In the genomic region with DNA sequence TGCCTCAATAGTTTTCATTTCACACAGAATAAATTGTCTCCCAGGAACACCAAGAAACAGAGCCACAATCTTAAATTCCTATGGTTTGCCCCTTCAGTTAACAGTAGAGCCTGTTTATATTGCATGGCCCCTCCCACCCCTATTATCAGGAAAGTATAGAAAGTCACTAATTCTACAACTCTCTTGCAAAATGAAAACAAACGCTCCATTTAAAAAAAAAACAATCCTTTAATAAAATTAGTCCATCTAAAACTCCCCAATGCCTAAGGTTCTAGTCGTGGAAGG, we compare ENCODE assay signal across 10 cellular contexts. TPM values are rescaled to one million over a fixed set of nuclear protein-coding genes. Genes with fewer than 3 reads are reported as not detected.
A peak's percentile ranks its signal among the peaks of the same experiment; 100 is the strongest.
DNase-seq lines count a peak whose midpoint lies in the region; ATAC-seq, FAIRE-seq and TF ChIP-seq lines count a peak whose summit lies in the region.
"Had no signal": no experiment of that assay in that cellular context is flagged by ENCODE, and none has a peak within 500 bp of the region (broad histone marks: within the 10 kb centered on the region; RNA-seq: fewer than 3 reads in every experiment).

No MANE protein-coding gene starts in this region.

- intact Hi-C loops in IMR-90 (cut with micrococcal nuclease) = loop anchor here (2.0 kb wide), 1 partner anchor 229 kb away; no protein-coding TSS in a partner anchor

- no peak for DNase-seq in A549 (ENCODE audit: low read depth in 1 of 2, low spot score in 1 of 2)
- no peak for DNase-seq in IMR-90
- no peak for DNase-seq in caudate nucleus (lab: John Stamatoyannopoulos, UW)
- DNase-seq in omental fat pad (ENCODE audit: low spot score) = no peak
- DNase-seq in NCI-H345 (lab: John Stamatoyannopoulos, UW) = no peak
- no peak for DNase-seq in C1 segment of cervical spinal cord (lab: John Stamatoyannopoulos, UW)
- DNase-seq: effector CD4-positive, alpha-beta T cell; NCI-H1092 had no signal

- no peak overlapping the region for H2BK15ac ChIP-seq in IMR-90 (ENCODE audit: low read depth, low read length)

- peaks cover 10% of the 10 kb centered on the region; the same call in 1 of the 2 replicates for H3K9me1 ChIP-seq in IMR-90 (ENCODE audit: insufficient read depth, low read length)

- CTCF ChIA-PET in A549 (lab: Yijun Ruan, JAX) (interaction anchor here (0.7 to 1.9 kb wide), 5 partner anchors 9 to 267 kb away, joined by 4 to 21 read pairs (median 4); partner anchors contain the start of genes C2CD2L and HMBS), IMR-90 (lab: Yijun Ruan, JAX) (no interaction called here)

- H4K91ac ChIP-seq in IMR-90 (ENCODE audit: insufficient read depth, low read depth, low read length) = no peak overlapping the region

- no peak overlapping the region for H2BK20ac ChIP-seq in IMR-90 (ENCODE audit: low read depth, low read length)

- H3K23ac ChIP-seq in IMR-90 (ENCODE audit: low read depth, low read length) = peak overlapping the region; percentile 88

- TF ChIP-seq POLR2A in A549 (IDR thresholded peaks at IDR 0.05; ENCODE audit: low read length) (no peak), IMR-90 (IDR thresholded peaks at IDR 0.05; ENCODE audit: low read depth, low read length) (no peak)

- peaks cover 28% of the 10 kb centered on the region for H3K4me1 ChIP-seq in A549
- peaks cover 14% of the 10 kb centered on the region for H3K4me1 ChIP-seq in IMR-90 (ENCODE audit: control insufficient read depth, insufficient read depth, low read length)
- H3K4me1 ChIP-seq in muscle layer of colon (ENCODE audit: insufficient read depth, low read length) = peaks cover 22% of the 10 kb centered on the region

- no peak for FAIRE-seq in A549 (lab: Jason Lieb, UNC)

- H4K8ac ChIP-seq in IMR-90 (ENCODE audit: low read depth in 2 of 2, low read length in 2 of 2) = no peak overlapping the region; a peak in 1 of 4 replicates

- TF ChIP-seq CTCF in A549 (IDR thresholded peaks at IDR 0.05) (no peak), IMR-90 (conservative IDR thresholded peaks at IDR 0.05; ENCODE audit: low read depth, low read length) (no peak), omental fat pad (IDR thresholded peaks at IDR 0.05) (no peak)

- H3K36me3 ChIP-seq in IMR-90 (ENCODE audit: control insufficient read depth, insufficient read depth, low read length) (peaks cover 30% of the 10 kb centered on the region), muscle layer of colon (ENCODE audit: insufficient read depth, low read length) (peaks cover 48% of the 10 kb centered on the region)

- no peak for ATAC-seq in A549
- no peak for ATAC-seq in IMR-90 (ENCODE audit: low read depth)
- no peak for ATAC-seq in omental fat pad (ENCODE audit: low FRiP score)
- ATAC-seq in HG03108 (IDR thresholded peaks at IDR 0.05; ENCODE audit: unreplicated experiment) = no peak

- no peak for TF ChIP-seq RAD21 in A549 (conservative IDR thresholded peaks at IDR 0.05 in 1 of 2, IDR thresholded peaks at IDR 0.05 in 1 of 2)
- no peak for TF ChIP-seq RAD21 in IMR-90 (IDR thresholded peaks at IDR 0.05; ENCODE audit: low read length)

- POLR2A ChIA-PET in A549 (lab: Yijun Ruan, JAX) (interaction anchor here (0.7 to 2.2 kb wide), 3 partner anchors 9 to 28 kb away, joined by 4 to 31 read pairs (median 5); partner anchors contain the start of genes HINFP and HMBS), IMR-90 (lab: Charles Lee; ENCODE audit: unreplicated experiment) (interaction anchor here (0.6 to 0.7 kb wide), 3 partner anchors 8 to 1225 kb away, joined by 3 to 10 read pairs (median 4); no protein-coding TSS in a partner anchor)

- no peak overlapping the region for H3K18ac ChIP-seq in IMR-90 (ENCODE audit: low read depth, low read length)

- H2AK5ac ChIP-seq in IMR-90 (ENCODE audit: low read depth, low read length) = no peak overlapping the region

- dilution Hi-C loops in IMR-90 (cut with HindIII; ENCODE audit: low sequenced_read_pairs, unreplicated experiment) = no loop called here

- TF ChIP-seq EP300 in A549 (IDR thresholded peaks at IDR 0.05) = no peak

- peak overlapping the region; percentile 72 for H3K14ac ChIP-seq in IMR-90 (replicated peaks; ENCODE audit: low read depth, low read length)

- H2BK120ac ChIP-seq in IMR-90 (ENCODE audit: low read depth, low read length) = no peak overlapping the region

- peaks cover 3 to 45% of the 10 kb centered on the region in 2 experiments; a peak in 3 of 4 replicates for H3K79me1 ChIP-seq in IMR-90 (ENCODE audit: low read depth in 1 of 2, low read length in 2 of 2)

- H3K4ac ChIP-seq in IMR-90 (ENCODE audit: low read depth, low read length) = peak overlapping the region; percentile 66

- H3K9me3 ChIP-seq in A549 = no peaks in the 10 kb centered on the region
- H3K9me3 ChIP-seq in IMR-90 (ENCODE audit: control insufficient read depth, insufficient read depth, low read length) = no peaks in the 10 kb centered on the region
- H3K9me3 ChIP-seq in muscle layer of colon (ENCODE audit: low read length) = no peaks in the 10 kb centered on the region

- peak overlapping the region; percentile 93 for H2AK9ac ChIP-seq in IMR-90 (replicated peaks; ENCODE audit: low read depth, low read length, poor library complexity)

- H3K9ac ChIP-seq in IMR-90 (ENCODE audit: low read depth, low read length) = peak overlapping the region; percentile 89
- H3K9ac ChIP-seq in muscle layer of colon (ENCODE audit: low read length) = peak overlapping the region; percentile 60

- H3K27me3 ChIP-seq in IMR-90 (ENCODE audit: control insufficient read depth, insufficient read depth, low read length) (no peaks in the 10 kb centered on the region), muscle layer of colon (ENCODE audit: control insufficient read depth in 1 of 2, insufficient read depth in 2 of 2, low read length in 2 of 2) (no peaks in the 10 kb centered on the region)

- BruUV-seq in IMR-90 (replicated peaks; lab: Mats Ljungman, UMichigan) = no TSS peak

- peaks cover 25% of the 10 kb centered on the region for H4K20me1 ChIP-seq in IMR-90 (ENCODE audit: insufficient read depth, low read length)

- H3K4me3 ChIP-seq in A549 = peak overlapping the region; percentile 68
- H3K4me3 ChIP-seq in IMR-90 (ENCODE audit: insufficient read depth, low read depth, low read length) = peak overlapping the region; percentile 57
- peak overlapping the region; percentile 57 to 79 for H3K4me3 ChIP-seq in muscle layer of colon (ENCODE audit: low read depth in 1 of 2, low read length in 2 of 2)

- WGBS in A549 (ENCODE audit: missing lambda C conversion rate) = 3% methylated on average over 2 of the region's 2 CpGs
- WGBS in IMR-90 (ENCODE audit: extremely low coverage in 2 of 2, insufficient read length in 1 of 2), 2 experiments = no CpG with 5 or more reads among the region's 2 CpGs

- peak overlapping the region; percentile 56 for H2BK5ac ChIP-seq in IMR-90 (ENCODE audit: low read depth, low read length, poor library complexity, severe bottlenecking)

- H2AFZ ChIP-seq in IMR-90 (replicated peaks; ENCODE audit: low read length, poor library complexity) = peak overlapping the region; percentile 80

- H4K5ac ChIP-seq in IMR-90 (ENCODE audit: low read depth, low read length) = no peak overlapping the region

- H3K27ac ChIP-seq in A549 = peak overlapping the region; percentile 89 to 100
- H3K27ac ChIP-seq in IMR-90 (ENCODE audit: insufficient read depth, low read length) = peak overlapping the region; percentile 44
- H3K27ac ChIP-seq in caudate nucleus (ENCODE audit: low read depth, low read length) = peak overlapping the region; percentile 89
- H3K27ac ChIP-seq in muscle layer of colon (ENCODE audit: low read depth, low read length) = peak overlapping the region; percentile 89

- in situ Hi-C loops in IMR-90 (cut with MboI; ENCODE audit: low sequenced_read_pairs) = no loop called here

- peak overlapping the region; percentile 54; the same call in 1 of the 2 replicates for H3K56ac ChIP-seq in IMR-90 (ENCODE audit: extremely low read depth, insufficient read depth, low read length)

- H3K4me2 ChIP-seq in A549 = peak overlapping the region; percentile 89
- peak overlapping the region; percentile 94 for H3K4me2 ChIP-seq in IMR-90 (ENCODE audit: low read depth, low read length)

RNA-seq across cellular contexts. Expression of gene DPAGT1, which starts 8.0 kb away (rescaled TPM):
- polyA plus RNA-seq in A549 (2011; rRNA removed) = 81.4 and 86.9 TPM in 2 replicates
- 47.6 and 51.1 TPM in 2 replicates for polyA plus RNA-seq in A549 (2012; cell fraction: cytosol; rRNA removed)
- polyA plus RNA-seq in A549 (2012; cell fraction: nucleus; rRNA removed) = 128 and 131 TPM in 2 replicates
- polyA plus RNA-seq in A549 (2017; fragmentation: RNase III; extraction: RNeasy Plus Mini Kit Qiagen cat#74134 plus additional on column Dnase treatment) = 42.1 to 47.6 TPM (median 43.7 TPM) in 3 replicates
- 102 and 104 TPM in 2 replicates for polyA minus RNA-seq in A549 (2011; rRNA and poly(A)+ RNA removed)
- 13.6 and 15.2 TPM in 2 replicates for total RNA-seq in IMR-90 (2012; rRNA removed)
- 51.2 and 53.4 TPM in 2 replicates for polyA plus RNA-seq in IMR-90 (2012; rRNA removed)
- 20.2 and 25.9 TPM in 2 replicates for polyA plus RNA-seq in IMR-90 (2012; cell fraction: cytosol; rRNA removed)
- polyA plus RNA-seq in IMR-90 (2012; cell fraction: nucleus; rRNA removed; ENCODE audit: low replicate concordance) = 105 and 155 TPM in 2 replicates
- total RNA-seq in omental fat pad = 10 to 100 TPM; 23.0 to 34.0 (median 28.5) TPM

RNA-seq across cellular contexts. Expression of gene HMBS, which starts 8.9 kb away (rescaled TPM):
- polyA plus RNA-seq in A549 (2011; rRNA removed) (62.2 and 77.6 TPM in 2 replicates), A549 (2017; fragmentation: RNase III; extraction: RNeasy Plus Mini Kit Qiagen cat#74134 plus additional on column Dnase treatment) (48.8 to 51.7 TPM (median 49.1 TPM) in 3 replicates), IMR-90 (2012; rRNA removed) (55.3 and 59.5 TPM in 2 replicates)
- polyA plus RNA-seq in A549 (2012; cell fraction: cytosol; rRNA removed) = 71.6 and 74.7 TPM in 2 replicates
- 83.1 and 86.5 TPM in 2 replicates for polyA plus RNA-seq in A549 (2012; cell fraction: nucleus; rRNA removed)
- polyA minus RNA-seq in A549 (2011; rRNA and poly(A)+ RNA removed) = 56.8 and 74.4 TPM in 2 replicates
- total RNA-seq in IMR-90 (2012; rRNA removed) (13.9 and 17.9 TPM in 2 replicates), omental fat pad (10 to 100 TPM in 1 of 4 donors, 1 to 10 TPM in 3; 7.2 to 11.7 (median 8.5) TPM)
- 48.3 and 54.5 TPM in 2 replicates for polyA plus RNA-seq in IMR-90 (2012; cell fraction: cytosol; rRNA removed)
- 58.5 and 77.5 TPM in 2 replicates for polyA plus RNA-seq in IMR-90 (2012; cell fraction: nucleus; rRNA removed; ENCODE audit: low replicate concordance)

RNA-seq across cellular contexts. Expression of gene C2CD2L, which starts 13.5 kb away (rescaled TPM):
- 2.4 and 3.5 TPM in 2 replicates for polyA plus RNA-seq in A549 (2011; rRNA removed)
- 4.0 and 5.3 TPM in 2 replicates for polyA plus RNA-seq in A549 (2012; cell fraction: cytosol; rRNA removed)
- 13.3 and 14.2 TPM in 2 replicates for polyA plus RNA-seq in A549 (2012; cell fraction: nucleus; rRNA removed)
- polyA plus RNA-seq in A549 (2017; fragmentation: RNase III; extraction: RNeasy Plus Mini Kit Qiagen cat#74134 plus additional on column Dnase treatment) = 4.1 to 4.8 TPM (median 4.2 TPM) in 3 replicates
- polyA minus RNA-seq in A549 (2011; rRNA and poly(A)+ RNA removed) = 10.6 and 11.8 TPM in 2 replicates
- total RNA-seq in IMR-90 (2012; rRNA removed) = 2.2 TPM in 2 replicates
- 8.7 and 9.5 TPM in 2 replicates for polyA plus RNA-seq in IMR-90 (2012; rRNA removed)
- 3.7 and 6.9 TPM in 2 replicates for polyA plus RNA-seq in IMR-90 (2012; cell fraction: cytosol; rRNA removed)
- polyA plus RNA-seq in IMR-90 (2012; cell fraction: nucleus; rRNA removed; ENCODE audit: low replicate concordance) = 14.8 and 29.4 TPM in 2 replicates
- 10 to 100 TPM in 1 of 4 donors, 1 to 10 TPM in 3; 8.2 to 10.7 (median 9.0) TPM for total RNA-seq in omental fat pad

RNA-seq across cellular contexts. Expression of gene VPS11, which starts 26.0 kb away (rescaled TPM):
- polyA plus RNA-seq in A549 (2011; rRNA removed) = 4.6 and 11.3 TPM in 2 replicates
- polyA plus RNA-seq in A549 (2012; cell fraction: cytosol; rRNA removed) = 7.0 and 7.1 TPM in 2 replicates
- polyA plus RNA-seq in A549 (2012; cell fraction: nucleus; rRNA removed) = 19.4 and 21.8 TPM in 2 replicates
- polyA plus RNA-seq in A549 (2017; fragmentation: RNase III; extraction: RNeasy Plus Mini Kit Qiagen cat#74134 plus additional on column Dnase treatment) = 10.8 to 12.1 TPM (median 12.0 TPM) in 3 replicates
- 11.6 and 15.0 TPM in 2 replicates for polyA minus RNA-seq in A549 (2011; rRNA and poly(A)+ RNA removed)
- total RNA-seq in IMR-90 (2012; rRNA removed) = 22.2 and 30.5 TPM in 2 replicates
- polyA plus RNA-seq in IMR-90 (2012; rRNA removed) = 19.7 and 20.7 TPM in 2 replicates
- 5.4 and 10.1 TPM in 2 replicates for polyA plus RNA-seq in IMR-90 (2012; cell fraction: cytosol; rRNA removed)
- polyA plus RNA-seq in IMR-90 (2012; cell fraction: nucleus; rRNA removed; ENCODE audit: low replicate concordance) = 39.5 and 40.0 TPM in 2 replicates
- total RNA-seq in omental fat pad = 10 to 100 TPM; 31.5 to 39.2 (median 32.7) TPM

RNA-seq across cellular contexts. Expression of gene HINFP, which starts 27.8 kb away (rescaled TPM):
- 13.0 and 16.3 TPM in 2 replicates for polyA plus RNA-seq in A549 (2011; rRNA removed)
- 11.6 and 14.6 TPM in 2 replicates for polyA plus RNA-seq in A549 (2012; cell fraction: cytosol; rRNA removed)
- 30.1 and 38.3 TPM in 2 replicates for polyA plus RNA-seq in A549 (2012; cell fraction: nucleus; rRNA removed)
- polyA plus RNA-seq in A549 (2017; fragmentation: RNase III; extraction: RNeasy Plus Mini Kit Qiagen cat#74134 plus additional on column Dnase treatment) = 10.0 to 11.7 TPM (median 10.3 TPM) in 3 replicates
- polyA minus RNA-seq in A549 (2011; rRNA and poly(A)+ RNA removed) = 19.5 and 31.3 TPM in 2 replicates
- total RNA-seq in IMR-90 (2012; rRNA removed) = 8.1 and 9.1 TPM in 2 replicates
- 12.8 and 15.3 TPM in 2 replicates for polyA plus RNA-seq in IMR-90 (2012; rRNA removed)
- polyA plus RNA-seq in IMR-90 (2012; cell fraction: cytosol; rRNA removed) = 6.9 and 8.2 TPM in 2 replicates
- polyA plus RNA-seq in IMR-90 (2012; cell fraction: nucleus; rRNA removed; ENCODE audit: low replicate concordance) = 64.4 and 75.1 TPM in 2 replicates
- total RNA-seq in omental fat pad = 10 to 100 TPM; 10.2 to 31.0 (median 24.4) TPM

Comparison
In these comparisons a context has a peak if more than half of its experiments do, and no peak if none do; other contexts are left out.
1. H3K27ac ChIP-seq: peak in every context shown above with its lines; median percentile 94 in A549; 89 in caudate nucleus; 89 in muscle layer of colon; 44 in IMR-90.